In genomic region chr17:66228887-66229782, GRCh38 we compare ENCODE assay signal across 1 cellular context.
TF ChIP-seq lines count a peak whose summit lies in the region.

Gene APOH (minus strand): TSS chr17:66229415. CDS start chr17:66229379, 36 bp downstream.

TF ChIP-seq in HepG2, 621 proteins besides CTCF, POLR2A, EP300 and RAD21 (continued from another document and continues in another):
- no peak for TF ChIP-seq SP1 (IDR thresholded peaks at IDR 0.05)
- TF ChIP-seq SP1 (CRISPR knock-in tag; IDR thresholded peaks at IDR 0.05): no peak
- TF ChIP-seq HES4 (CRISPR knock-in tag; IDR thresholded peaks at IDR 0.05; ENCODE audit: borderline replicate concordance): peak; percentile 56; the same call in 1 of the 2 replicates
- peak; percentile 44; the same call in 1 of the 2 replicates for TF ChIP-seq MLX (CRISPR knock-in tag; IDR thresholded peaks at IDR 0.05)
- peak; percentile 73 for TF ChIP-seq TCF7 (IDR thresholded peaks at IDR 0.05; ENCODE audit: low read depth)
- TF ChIP-seq, protein P1, sequence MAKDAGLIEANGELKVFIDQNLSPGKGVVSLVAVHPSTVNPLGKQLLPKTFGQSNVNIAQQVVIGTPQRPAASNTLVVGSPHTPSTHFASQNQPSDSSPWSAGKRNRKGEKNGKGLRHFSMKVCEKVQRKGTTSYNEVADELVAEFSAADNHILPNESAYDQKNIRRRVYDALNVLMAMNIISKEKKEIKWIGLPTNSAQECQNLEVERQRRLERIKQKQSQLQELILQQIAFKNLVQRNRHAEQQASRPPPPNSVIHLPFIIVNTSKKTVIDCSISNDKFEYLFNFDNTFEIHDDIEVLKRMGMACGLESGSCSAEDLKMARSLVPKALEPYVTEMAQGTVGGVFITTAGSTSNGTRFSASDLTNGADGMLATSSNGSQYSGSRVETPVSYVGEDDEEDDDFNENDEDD (CRISPR knock-in tag; IDR thresholded peaks at IDR 0.05; ENCODE audit: borderline replicate concordance): peak; percentile 45
- peak; percentile 56; the same call in 1 of the 2 replicates for TF ChIP-seq ZNF563 (CRISPR knock-in tag; IDR thresholded peaks at IDR 0.05)
- TF ChIP-seq RFXANK (CRISPR knock-in tag; IDR thresholded peaks at IDR 0.05): peak; percentile 51; the same call in 1 of the 2 replicates
- TF ChIP-seq PPARG (CRISPR knock-in tag; conservative IDR thresholded peaks at IDR 0.05): peak; percentile 75; the same call in 1 of the 2 replicates
- TF ChIP-seq ZNF766 (CRISPR knock-in tag; IDR thresholded peaks at IDR 0.05; ENCODE audit: borderline replicate concordance): peak; percentile 86
- TF ChIP-seq ARID3A (IDR thresholded peaks at IDR 0.05; ENCODE audit: low read depth, low read length): peak; percentile 96
- TF ChIP-seq, protein P2, sequence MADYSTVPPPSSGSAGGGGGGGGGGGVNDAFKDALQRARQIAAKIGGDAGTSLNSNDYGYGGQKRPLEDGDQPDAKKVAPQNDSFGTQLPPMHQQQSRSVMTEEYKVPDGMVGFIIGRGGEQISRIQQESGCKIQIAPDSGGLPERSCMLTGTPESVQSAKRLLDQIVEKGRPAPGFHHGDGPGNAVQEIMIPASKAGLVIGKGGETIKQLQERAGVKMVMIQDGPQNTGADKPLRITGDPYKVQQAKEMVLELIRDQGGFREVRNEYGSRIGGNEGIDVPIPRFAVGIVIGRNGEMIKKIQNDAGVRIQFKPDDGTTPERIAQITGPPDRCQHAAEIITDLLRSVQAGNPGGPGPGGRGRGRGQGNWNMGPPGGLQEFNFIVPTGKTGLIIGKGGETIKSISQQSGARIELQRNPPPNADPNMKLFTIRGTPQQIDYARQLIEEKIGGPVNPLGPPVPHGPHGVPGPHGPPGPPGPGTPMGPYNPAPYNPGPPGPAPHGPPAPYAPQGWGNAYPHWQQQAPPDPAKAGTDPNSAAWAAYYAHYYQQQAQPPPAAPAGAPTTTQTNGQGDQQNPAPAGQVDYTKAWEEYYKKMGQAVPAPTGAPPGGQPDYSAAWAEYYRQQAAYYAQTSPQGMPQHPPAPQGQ (CRISPR knock-in tag; IDR thresholded peaks at IDR 0.05; ENCODE audit: borderline replicate concordance): no peak
- peak; percentile 80 for TF ChIP-seq RCOR2 (CRISPR knock-in tag; IDR thresholded peaks at IDR 0.05)
- TF ChIP-seq CBX5 (CRISPR knock-in tag; IDR thresholded peaks at IDR 0.05; ENCODE audit: borderline replicate concordance): 0 out of 2 replicates have a peak, but pooled peaks have one; percentile 50
- peak; percentile 58 for TF ChIP-seq ELF3 (CRISPR knock-in tag; IDR thresholded peaks at IDR 0.05)
- TF ChIP-seq, protein P3, sequence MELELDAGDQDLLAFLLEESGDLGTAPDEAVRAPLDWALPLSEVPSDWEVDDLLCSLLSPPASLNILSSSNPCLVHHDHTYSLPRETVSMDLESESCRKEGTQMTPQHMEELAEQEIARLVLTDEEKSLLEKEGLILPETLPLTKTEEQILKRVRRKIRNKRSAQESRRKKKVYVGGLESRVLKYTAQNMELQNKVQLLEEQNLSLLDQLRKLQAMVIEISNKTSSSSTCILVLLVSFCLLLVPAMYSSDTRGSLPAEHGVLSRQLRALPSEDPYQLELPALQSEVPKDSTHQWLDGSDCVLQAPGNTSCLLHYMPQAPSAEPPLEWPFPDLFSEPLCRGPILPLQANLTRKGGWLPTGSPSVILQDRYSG (CRISPR knock-in tag; IDR thresholded peaks at IDR 0.05): peak; percentile 81
- TF ChIP-seq KLF11 (CRISPR knock-in tag; IDR thresholded peaks at IDR 0.05): peak; percentile 73; the same call in 1 of the 2 replicates
- peak; percentile 87 for TF ChIP-seq FOXA3 (CRISPR knock-in tag; IDR thresholded peaks at IDR 0.05)
- TF ChIP-seq CSRNP1 (CRISPR knock-in tag; IDR thresholded peaks at IDR 0.05): 0 out of 2 replicates have a peak, but pooled peaks have one; percentile 37
- peak; percentile 43; the same call in 1 of the 2 replicates for TF ChIP-seq ZNF724P (CRISPR knock-in tag; IDR thresholded peaks at IDR 0.05; ENCODE audit: borderline replicate concordance)
- TF ChIP-seq, protein P4, sequence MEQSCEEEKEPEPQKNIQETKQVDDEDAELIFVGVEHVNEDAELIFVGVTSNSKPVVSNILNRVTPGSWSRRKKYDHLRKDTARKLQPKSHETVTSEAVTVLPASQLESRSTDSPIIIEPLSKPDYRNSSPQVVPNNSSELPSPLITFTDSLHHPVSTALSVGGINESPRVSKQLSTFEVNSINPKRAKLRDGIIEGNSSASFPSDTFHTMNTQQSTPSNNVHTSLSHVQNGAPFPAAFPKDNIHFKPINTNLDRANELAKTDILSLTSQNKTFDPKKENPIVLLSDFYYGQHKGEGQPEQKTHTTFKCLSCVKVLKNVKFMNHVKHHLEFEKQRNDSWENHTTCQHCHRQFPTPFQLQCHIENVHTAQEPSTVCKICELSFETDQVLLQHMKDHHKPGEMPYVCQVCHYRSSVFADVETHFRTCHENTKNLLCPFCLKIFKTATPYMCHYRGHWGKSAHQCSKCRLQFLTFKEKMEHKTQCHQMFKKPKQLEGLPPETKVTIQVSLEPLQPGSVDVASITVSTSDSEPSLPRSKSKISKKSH (CRISPR knock-in tag; IDR thresholded peaks at IDR 0.05; ENCODE audit: borderline replicate concordance): no peak
- peak; percentile 93 for TF ChIP-seq ZNF124 (CRISPR knock-in tag; IDR thresholded peaks at IDR 0.05)
- TF ChIP-seq KIAA2018 (CRISPR knock-in tag; IDR thresholded peaks at IDR 0.05; ENCODE audit: borderline replicate concordance): no peak
- TF ChIP-seq ZNF337 (CRISPR knock-in tag; IDR thresholded peaks at IDR 0.05; ENCODE audit: borderline replicate concordance, low read depth): peak; percentile 65
- TF ChIP-seq, protein P5, sequence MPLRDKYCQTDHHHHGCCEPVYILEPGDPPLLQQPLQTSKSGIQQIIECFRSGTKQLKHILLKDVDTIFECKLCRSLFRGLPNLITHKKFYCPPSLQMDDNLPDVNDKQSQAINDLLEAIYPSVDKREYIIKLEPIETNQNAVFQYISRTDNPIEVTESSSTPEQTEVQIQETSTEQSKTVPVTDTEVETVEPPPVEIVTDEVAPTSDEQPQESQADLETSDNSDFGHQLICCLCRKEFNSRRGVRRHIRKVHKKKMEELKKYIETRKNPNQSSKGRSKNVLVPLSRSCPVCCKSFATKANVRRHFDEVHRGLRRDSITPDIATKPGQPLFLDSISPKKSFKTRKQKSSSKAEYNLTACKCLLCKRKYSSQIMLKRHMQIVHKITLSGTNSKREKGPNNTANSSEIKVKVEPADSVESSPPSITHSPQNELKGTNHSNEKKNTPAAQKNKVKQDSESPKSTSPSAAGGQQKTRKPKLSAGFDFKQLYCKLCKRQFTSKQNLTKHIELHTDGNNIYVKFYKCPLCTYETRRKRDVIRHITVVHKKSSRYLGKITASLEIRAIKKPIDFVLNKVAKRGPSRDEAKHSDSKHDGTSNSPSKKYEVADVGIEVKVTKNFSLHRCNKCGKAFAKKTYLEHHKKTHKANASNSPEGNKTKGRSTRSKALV (CRISPR knock-in tag; IDR thresholded peaks at IDR 0.05): peak; percentile 77
- TF ChIP-seq HOXA7 (CRISPR knock-in tag; IDR thresholded peaks at IDR 0.05): no peak
- TF ChIP-seq ZNF333 (CRISPR knock-in tag; IDR thresholded peaks at IDR 0.05; ENCODE audit: borderline replicate concordance): 0 out of 2 replicates have a peak, but pooled peaks have one; percentile 57
